8 cellular contexts compared by ENCODE assay signal in the genomic region with DNA sequence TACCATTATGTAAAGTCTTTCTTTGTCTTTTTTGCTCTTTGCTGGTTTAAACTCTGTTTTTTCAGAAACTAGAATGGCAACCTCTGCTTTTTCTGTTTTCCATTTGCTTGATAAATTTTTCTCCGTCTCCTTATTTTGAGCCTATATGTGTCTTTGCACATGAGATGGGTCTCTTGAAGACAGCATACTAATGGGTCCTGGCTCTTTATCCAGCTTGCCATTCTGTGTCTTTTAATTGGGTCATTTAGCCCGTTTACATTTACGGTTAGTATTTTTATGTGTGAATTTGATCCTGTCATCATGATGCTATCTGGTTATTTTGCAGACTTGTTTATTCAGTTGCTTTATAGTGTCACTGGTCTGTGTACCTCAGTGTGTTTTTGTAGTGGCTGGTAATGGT.
"Had no signal": no experiment of that assay in that cellular context is flagged by ENCODE, and none has a peak within 500 bp of the region (broad histone marks: within the 10 kb centered on the region; RNA-seq: fewer than 3 reads in every experiment).

No MANE protein-coding gene starts in this region.

- ATAC-seq: GM12878 had no signal

- FAIRE-seq: G401.6, GM12878, GM12891, GM12892, GM18507, GM19239 had no signal

- H3K4me3 ChIP-seq: GM12878 had no signal

- DNase-seq: GDM1, GF-D8 had no signal
